17 cellular contexts compared by ENCODE assay signal in genomic region chr10:10938676-10939075, GRCh38.
DNase-seq lines count a peak whose midpoint lies in the region; ATAC-seq and TF ChIP-seq lines count a peak whose summit lies in the region.
"Had no signal": no experiment of that assay in that cellular context is flagged by ENCODE, and none has a peak within 500 bp of the region (broad histone marks: within the 10 kb centered on the region; RNA-seq: fewer than 3 reads in every experiment).

No MANE protein-coding gene starts in this region.

- H3K27me3 Mint-ChIP-seq in osteocyte (ENCODE audit: unreplicated experiment), result no peaks in the 10 kb centered on the region

- H3K79me2 ChIP-seq in mesendoderm (ENCODE audit: control insufficient read depth, insufficient read depth, low read length), result no peaks in the 10 kb centered on the region

- H3K27ac ChIP-seq in SJCRH30, result peak overlapping the region; percentile 50; the same call in 1 of the 2 replicates
- no peak overlapping the region for H3K27ac ChIP-seq in mesendoderm (ENCODE audit: low read depth, low read length)
- H3K27ac ChIP-seq: 22Rv1; A549; BLaER1 treated with 17β-estradiol and CSF1 and Interleukin-3, amounts not matched to agents 10 nM and 100 nM; C4-2B had no signal

- H3K4me1 ChIP-seq in SJCRH30, result peaks cover 18% of the 10 kb centered on the region
- peaks cover 3% of the 10 kb centered on the region for H3K4me1 ChIP-seq in mesendoderm (ENCODE audit: control insufficient read depth, low read depth, low read length)
- H3K4me1 ChIP-seq: A549; BLaER1 treated with 17β-estradiol and CSF1 and Interleukin-3, amounts not matched to agents 10 nM and 100 nM; Caco-2 had no signal

- no peaks in the 10 kb centered on the region for H3K4me1 Mint-ChIP-seq in osteocyte (ENCODE audit: unreplicated experiment)
- H3K4me1 Mint-ChIP-seq: B cell had no signal

- WGBS in mesendoderm (ENCODE audit: extremely low coverage, insufficient coverage, low lambda C conversion rate), result no CpG with 5 or more reads among the region's 7 CpGs

- no peak overlapping the region for H2BK5ac ChIP-seq in mesendoderm (ENCODE audit: low read length)

- no peak overlapping the region for H4K8ac ChIP-seq in mesendoderm (ENCODE audit: low read depth, low read length)

- ATAC-seq in GM19467 (IDR thresholded peaks at IDR 0.05; ENCODE audit: unreplicated experiment), result no peak
- ATAC-seq: A549; CD8-positive, alpha-beta T cell had no signal

- intact Hi-C loops in head of caudate nucleus (cut with DNase I), result no loop called here

- H3K36me3 ChIP-seq in SJCRH30, result no peaks in the 10 kb centered on the region
- no peaks in the 10 kb centered on the region for H3K36me3 ChIP-seq in mesendoderm (ENCODE audit: control insufficient read depth, insufficient read depth, low read length)
- H3K36me3 ChIP-seq: BLaER1 treated with 17β-estradiol and CSF1 and Interleukin-3, amounts not matched to agents 10 nM and 100 nM had no signal

- H3K4me2 ChIP-seq in mesendoderm (ENCODE audit: low read length), result no peak overlapping the region
- H3K4me2 ChIP-seq: A549; BLaER1 treated with 17β-estradiol and CSF1 and Interleukin-3, amounts not matched to agents 10 nM and 100 nM had no signal

- H3K4me3 Mint-ChIP-seq in osteocyte (ENCODE audit: unreplicated experiment), result no peak overlapping the region
- H3K4me3 Mint-ChIP-seq: B cell; CD4-positive, alpha-beta T cell; CD8-positive, alpha-beta T cell had no signal

- H3K79me1 ChIP-seq in mesendoderm (ENCODE audit: low read length), result no peaks in the 10 kb centered on the region

- H2BK120ac ChIP-seq in mesendoderm (ENCODE audit: low read depth, low read length), result no peak overlapping the region

- H4K5ac ChIP-seq in mesendoderm (ENCODE audit: low read length), result no peak overlapping the region

- no peak overlapping the region for H2AK5ac ChIP-seq in mesendoderm (ENCODE audit: low read length)

- no peak for TF ChIP-seq CTCF in osteocyte (IDR thresholded peaks at IDR 0.05)

- no peaks in the 10 kb centered on the region; the same call in 1 of the 2 replicates for H3K9me3 ChIP-seq in SJCRH30 (replicated peaks)
- H3K9me3 ChIP-seq: A549, Caco-2 had no signal

- no peak overlapping the region for H3K18ac ChIP-seq in mesendoderm (ENCODE audit: low read length)

- DNase-seq in SJCRH30 (peak; percentile 75 to 82), mesendoderm (peak; percentile 42), osteocyte (ENCODE audit: extremely low spot score, unreplicated experiment) (peak; percentile 38), head of caudate nucleus (no peak)
- DNase-seq: AML-193; Caco-2; Calu3; CD4-positive, alpha-beta T cell; CD8-positive, alpha-beta T cell; DMS79 treated with DMSO at 0.1 percent for 48 hours; GF-D8 had no signal

- H3K36me3 Mint-ChIP-seq in osteocyte (ENCODE audit: unreplicated experiment), result no peaks in the 10 kb centered on the region
- H3K36me3 Mint-ChIP-seq: CD8-positive, alpha-beta T cell had no signal

- no peak overlapping the region for H3K56ac ChIP-seq in mesendoderm (ENCODE audit: low read length)

- H3K4me3 ChIP-seq in SJCRH30 (no peak overlapping the region), mesendoderm (ENCODE audit: low read length) (no peak overlapping the region)
- H3K4me3 ChIP-seq: A549; BLaER1 treated with 17β-estradiol and CSF1 and Interleukin-3, amounts not matched to agents 10 nM and 100 nM had no signal

- no peak overlapping the region for H2BK15ac ChIP-seq in mesendoderm (replicated peaks; ENCODE audit: low read depth)

- H3K23ac ChIP-seq in mesendoderm (ENCODE audit: low read length), result no peak overlapping the region

- H3K9ac ChIP-seq in mesendoderm (ENCODE audit: low read length), result no peak overlapping the region
- H3K9ac ChIP-seq: BLaER1 treated with 17β-estradiol and CSF1 and Interleukin-3, amounts not matched to agents 10 nM and 100 nM had no signal

- no peaks in the 10 kb centered on the region for H3K27me3 ChIP-seq in SJCRH30
- no peaks in the 10 kb centered on the region for H3K27me3 ChIP-seq in mesendoderm (ENCODE audit: insufficient read depth, low read length, poor library complexity)
- H3K27me3 ChIP-seq: BLaER1 treated with 17β-estradiol and CSF1 and Interleukin-3, amounts not matched to agents 10 nM and 100 nM had no signal

- no peak overlapping the region for H3K27ac Mint-ChIP-seq in osteocyte (ENCODE audit: unreplicated experiment)
- H3K27ac Mint-ChIP-seq: B cell; CD4-positive, alpha-beta T cell; CD8-positive, alpha-beta T cell had no signal

- H3K4ac ChIP-seq in mesendoderm (ENCODE audit: low read depth, low read length), result no peak overlapping the region

- H3K9me3 Mint-ChIP-seq in osteocyte (ENCODE audit: unreplicated experiment), result peaks cover 7% of the 10 kb centered on the region

Comparison
In these comparisons a context has a peak if more than half of its experiments do, and no peak if none do; other contexts are left out.
1. DNase-seq: peak in SJCRH30 (2 of 2), mesendoderm (single experiment) and osteocyte (single experiment); none in head of caudate nucleus (0 of 42).